ENCODE assay signal across 1 cellular context in the genomic region with DNA sequence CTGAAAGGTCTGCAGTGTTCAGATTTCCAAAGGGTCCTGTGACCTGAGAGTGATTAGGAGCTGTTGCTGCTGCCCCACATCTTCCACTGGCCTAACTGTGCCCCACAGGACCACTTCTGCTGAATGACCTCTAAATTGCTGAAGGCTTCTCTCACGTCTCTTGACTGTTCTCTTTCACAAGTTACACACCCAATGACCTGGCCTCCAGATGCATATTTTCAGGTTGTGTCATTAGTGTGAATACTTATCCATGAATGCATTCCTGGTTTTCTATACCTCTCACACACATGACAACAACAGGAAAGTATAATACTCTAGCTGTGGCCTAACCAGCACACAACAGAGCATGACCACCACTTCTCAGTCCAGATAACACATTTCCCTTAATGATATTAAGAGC.
TF ChIP-seq lines count a peak whose summit lies in the region.

No MANE protein-coding gene starts in this region.

TF ChIP-seq in WTC11, 78 proteins besides CTCF, POLR2A, EP300 and RAD21 (continued from another document):
- TF ChIP-seq, protein P1, sequence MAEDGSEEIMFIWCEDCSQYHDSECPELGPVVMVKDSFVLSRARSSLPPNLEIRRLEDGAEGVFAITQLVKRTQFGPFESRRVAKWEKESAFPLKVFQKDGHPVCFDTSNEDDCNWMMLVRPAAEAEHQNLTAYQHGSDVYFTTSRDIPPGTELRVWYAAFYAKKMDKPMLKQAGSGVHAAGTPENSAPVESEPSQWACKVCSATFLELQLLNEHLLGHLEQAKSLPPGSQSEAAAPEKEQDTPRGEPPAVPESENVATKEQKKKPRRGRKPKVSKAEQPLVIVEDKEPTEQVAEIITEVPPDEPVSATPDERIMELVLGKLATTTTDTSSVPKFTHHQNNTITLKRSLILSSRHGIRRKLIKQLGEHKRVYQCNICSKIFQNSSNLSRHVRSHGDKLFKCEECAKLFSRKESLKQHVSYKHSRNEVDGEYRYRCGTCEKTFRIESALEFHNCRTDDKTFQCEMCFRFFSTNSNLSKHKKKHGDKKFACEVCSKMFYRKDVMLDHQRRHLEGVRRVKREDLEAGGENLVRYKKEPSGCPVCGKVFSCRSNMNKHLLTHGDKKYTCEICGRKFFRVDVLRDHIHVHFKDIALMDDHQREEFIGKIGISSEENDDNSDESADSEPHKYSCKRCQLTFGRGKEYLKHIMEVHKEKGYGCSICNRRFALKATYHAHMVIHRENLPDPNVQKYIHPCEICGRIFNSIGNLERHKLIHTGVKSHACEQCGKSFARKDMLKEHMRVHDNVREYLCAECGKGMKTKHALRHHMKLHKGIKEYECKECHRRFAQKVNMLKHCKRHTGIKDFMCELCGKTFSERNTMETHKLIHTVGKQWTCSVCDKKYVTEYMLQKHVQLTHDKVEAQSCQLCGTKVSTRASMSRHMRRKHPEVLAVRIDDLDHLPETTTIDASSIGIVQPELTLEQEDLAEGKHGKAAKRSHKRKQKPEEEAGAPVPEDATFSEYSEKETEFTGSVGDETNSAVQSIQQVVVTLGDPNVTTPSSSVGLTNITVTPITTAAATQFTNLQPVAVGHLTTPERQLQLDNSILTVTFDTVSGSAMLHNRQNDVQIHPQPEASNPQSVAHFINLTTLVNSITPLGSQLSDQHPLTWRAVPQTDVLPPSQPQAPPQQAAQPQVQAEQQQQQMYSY (CRISPR knock-in tag; IDR thresholded peaks at IDR 0.05): no peak
